16 cellular contexts compared by ENCODE assay signal in genomic region chr11:113272927-113273615, GRCh38. TPM values are rescaled to one million over a fixed set of nuclear protein-coding genes. Genes with fewer than 3 reads are reported as not detected.
A peak's percentile ranks its signal among the peaks of the same experiment; 100 is the strongest.
DNase-seq lines count a peak whose midpoint lies in the region; ATAC-seq and TF ChIP-seq lines count a peak whose summit lies in the region.
"Had no signal": no experiment of that assay in that cellular context is flagged by ENCODE, and none has a peak within 500 bp of the region (broad histone marks: within the 10 kb centered on the region; RNA-seq: fewer than 3 reads in every experiment).

No MANE protein-coding gene starts in this region.

- H3K27me3 Mint-ChIP-seq in glutamatergic neuron (ENCODE audit: unreplicated experiment) (peaks cover 23% of the 10 kb centered on the region), neural crest cell (ENCODE audit: low read depth) (no peaks in the 10 kb centered on the region)

- peaks cover 12% of the 10 kb centered on the region for H3K36me3 Mint-ChIP-seq in glutamatergic neuron (ENCODE audit: unreplicated experiment)
- peaks cover 8% of the 10 kb centered on the region for H3K36me3 Mint-ChIP-seq in neural crest cell (ENCODE audit: low read depth)
- H3K36me3 Mint-ChIP-seq: CD8-positive, alpha-beta memory T cell had no signal

- H3K36me3 ChIP-seq in cardiac muscle cell (peaks cover 5% of the 10 kb centered on the region), upper lobe of right lung (no peaks in the 10 kb centered on the region), lower lobe of right lung (no peaks in the 10 kb centered on the region)
- H3K36me3 ChIP-seq: BLaER1 had no signal

- peak; percentile 11 for ATAC-seq in upper lobe of right lung
- ATAC-seq in lower lobe of right lung = no peak
- ATAC-seq: GM12878 had no signal

- H3K27me3 ChIP-seq in cardiac muscle cell (no peaks in the 10 kb centered on the region), upper lobe of right lung (no peaks in the 10 kb centered on the region), lower lobe of right lung (ENCODE audit: low read depth) (no peaks in the 10 kb centered on the region)
- H3K27me3 ChIP-seq: BLaER1 had no signal

- no peaks in the 10 kb centered on the region for H3K9me3 ChIP-seq in cardiac muscle cell (ENCODE audit: low read depth)
- H3K9me3 ChIP-seq in upper lobe of right lung = no peaks in the 10 kb centered on the region
- no peaks in the 10 kb centered on the region for H3K9me3 ChIP-seq in lower lobe of right lung
- H3K9me3 ChIP-seq: BLaER1, Caco-2 had no signal

- DNase-seq in cardiac muscle cell (ENCODE audit: low read depth in 1 of 2, low spot score in 1 of 2) = no peak
- DNase-seq in cardiac septum (ENCODE audit: low spot score) = no peak
- DNase-seq in glutamatergic neuron = no peak
- no peak for DNase-seq in neural crest cell (ENCODE audit: low read depth, low spot score)
- DNase-seq in upper lobe of right lung = no peak
- DNase-seq in lower lobe of right lung = no peak
- DNase-seq in NCI-H187 treated with DMSO at 0.1 percent for 48 hours (lab: John Stamatoyannopoulos, UW) = no peak
- no peak for DNase-seq in DMS79 treated with DMSO at 0.1 percent for 48 hours (lab: John Stamatoyannopoulos, UW)
- DNase-seq: 8988T; AML-193; Caco-2; CD8-positive, alpha-beta memory T cell; GM23248; H9 had no signal

- H3K4me3 ChIP-seq in cardiac muscle cell (no peak overlapping the region), upper lobe of right lung (no peak overlapping the region), lower lobe of right lung (no peak overlapping the region)
- H3K4me3 ChIP-seq: BLaER1, GM12878, GM23248 had no signal

- TF ChIP-seq CTCF in cardiac muscle cell (IDR thresholded peaks at IDR 0.05; ENCODE audit: low read depth, low read length) (no peak), glutamatergic neuron (IDR thresholded peaks at IDR 0.05; ENCODE audit: partially characterized antibody, unreplicated experiment) (no peak), neural crest cell (conservative IDR thresholded peaks at IDR 0.05) (no peak), upper lobe of right lung (IDR thresholded peaks at IDR 0.05) (no peak), lower lobe of right lung (IDR thresholded peaks at IDR 0.05) (no peak)

- H3K27ac Mint-ChIP-seq in glutamatergic neuron (ENCODE audit: unreplicated experiment) (peak overlapping the region; percentile 84), neural crest cell (ENCODE audit: unreplicated experiment) (peak overlapping the region; percentile 73)
- H3K27ac Mint-ChIP-seq: CD8-positive, alpha-beta memory T cell had no signal

- H3K4me3 Mint-ChIP-seq in glutamatergic neuron (ENCODE audit: unreplicated experiment) = peak overlapping the region; percentile 40
- H3K4me3 Mint-ChIP-seq in neural crest cell = no peak overlapping the region
- H3K4me3 Mint-ChIP-seq: CD8-positive, alpha-beta memory T cell; H9 had no signal

- H3K4me1 Mint-ChIP-seq in glutamatergic neuron (ENCODE audit: low read depth, unreplicated experiment) (peaks cover 27% of the 10 kb centered on the region), neural crest cell (peaks cover 29% of the 10 kb centered on the region)
- H3K4me1 Mint-ChIP-seq: CD8-positive, alpha-beta memory T cell had no signal

- H3K27ac ChIP-seq in cardiac muscle cell = peak overlapping the region; percentile 23
- H3K27ac ChIP-seq in upper lobe of right lung = no peak overlapping the region
- H3K27ac ChIP-seq in lower lobe of right lung = no peak overlapping the region
- H3K27ac ChIP-seq: BLaER1, GM23248 had no signal

- intact Hi-C loops in cardiac septum (cut with DNase I) (loop anchor here (10.0 kb wide), 1 partner anchor 458 kb away; no protein-coding TSS in a partner anchor), upper lobe of right lung (cut with DNase I) (no loop called here), lower lobe of right lung (cut with DNase I) (no loop called here)

- H3K9me3 Mint-ChIP-seq in glutamatergic neuron (ENCODE audit: unreplicated experiment) = peaks cover 20% of the 10 kb centered on the region
- no peaks in the 10 kb centered on the region for H3K9me3 Mint-ChIP-seq in neural crest cell
- H3K9me3 Mint-ChIP-seq: CD8-positive, alpha-beta memory T cell; H9 had no signal

- no peaks in the 10 kb centered on the region for H3K4me1 ChIP-seq in cardiac muscle cell (ENCODE audit: low read depth)
- H3K4me1 ChIP-seq in upper lobe of right lung = no peaks in the 10 kb centered on the region
- H3K4me1 ChIP-seq in lower lobe of right lung = no peaks in the 10 kb centered on the region
- H3K4me1 ChIP-seq: Caco-2 had no signal

RNA-seq across cellular contexts. Expression of gene TTC12, which starts 41.3 kb away (rescaled TPM):
- total RNA-seq in cardiac muscle cell (17.7 and 30.5 TPM in 2 replicates), cardiac septum (12.0 TPM), glutamatergic neuron (ENCODE audit: unreplicated experiment) (9.2 TPM), neural crest cell (20.5 and 21.6 TPM in 2 replicates), upper lobe of right lung (15.3 TPM), lower lobe of right lung (17.6 TPM)
- 14.9 and 19.4 TPM in 2 replicates for polyA plus RNA-seq in cardiac muscle cell
